1 cellular context compared by ENCODE assay signal in the genomic region with DNA sequence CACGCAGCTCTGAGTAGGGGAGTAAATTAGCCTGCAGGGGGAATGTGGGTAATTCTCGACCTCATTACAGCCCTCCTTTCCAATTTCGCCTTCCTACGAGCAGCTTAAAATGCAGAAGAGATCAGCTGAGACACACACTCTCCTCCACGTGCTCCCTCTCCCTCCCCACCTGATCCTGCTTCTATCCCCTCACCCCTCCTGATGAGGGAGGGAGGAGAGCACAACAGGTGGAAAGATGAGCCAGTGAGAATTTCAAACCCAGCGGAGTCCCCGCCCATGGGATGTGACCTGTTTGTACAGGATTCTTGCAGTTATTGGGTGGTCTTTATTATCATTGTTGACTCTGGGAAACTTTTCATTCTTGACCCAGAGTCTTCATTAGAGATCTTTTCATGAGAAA.
TF ChIP-seq lines count a peak whose summit lies in the region.

No MANE protein-coding gene starts in this region.

TF ChIP-seq in HepG2, 621 proteins besides CTCF, POLR2A, EP300 and RAD21 (continued from another document):
- TF ChIP-seq, protein P1, sequence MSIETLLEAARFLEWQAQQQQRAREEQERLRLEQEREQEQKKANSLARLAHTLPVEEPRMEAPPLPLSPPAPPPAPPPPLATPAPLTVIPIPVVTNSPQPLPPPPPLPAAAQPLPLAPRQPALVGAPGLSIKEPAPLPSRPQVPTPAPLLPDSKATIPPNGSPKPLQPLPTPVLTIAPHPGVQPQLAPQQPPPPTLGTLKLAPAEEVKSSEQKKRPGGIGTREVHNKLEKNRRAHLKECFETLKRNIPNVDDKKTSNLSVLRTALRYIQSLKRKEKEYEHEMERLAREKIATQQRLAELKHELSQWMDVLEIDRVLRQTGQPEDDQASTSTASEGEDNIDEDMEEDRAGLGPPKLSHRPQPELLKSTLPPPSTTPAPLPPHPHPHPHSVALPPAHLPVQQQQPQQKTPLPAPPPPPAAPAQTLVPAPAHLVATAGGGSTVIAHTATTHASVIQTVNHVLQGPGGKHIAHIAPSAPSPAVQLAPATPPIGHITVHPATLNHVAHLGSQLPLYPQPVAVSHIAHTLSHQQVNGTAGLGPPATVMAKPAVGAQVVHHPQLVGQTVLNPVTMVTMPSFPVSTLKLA (IDR thresholded peaks at IDR 0.05) = peak; percentile 77
